ENCODE assay signal across 8 cellular contexts in the genomic region with DNA sequence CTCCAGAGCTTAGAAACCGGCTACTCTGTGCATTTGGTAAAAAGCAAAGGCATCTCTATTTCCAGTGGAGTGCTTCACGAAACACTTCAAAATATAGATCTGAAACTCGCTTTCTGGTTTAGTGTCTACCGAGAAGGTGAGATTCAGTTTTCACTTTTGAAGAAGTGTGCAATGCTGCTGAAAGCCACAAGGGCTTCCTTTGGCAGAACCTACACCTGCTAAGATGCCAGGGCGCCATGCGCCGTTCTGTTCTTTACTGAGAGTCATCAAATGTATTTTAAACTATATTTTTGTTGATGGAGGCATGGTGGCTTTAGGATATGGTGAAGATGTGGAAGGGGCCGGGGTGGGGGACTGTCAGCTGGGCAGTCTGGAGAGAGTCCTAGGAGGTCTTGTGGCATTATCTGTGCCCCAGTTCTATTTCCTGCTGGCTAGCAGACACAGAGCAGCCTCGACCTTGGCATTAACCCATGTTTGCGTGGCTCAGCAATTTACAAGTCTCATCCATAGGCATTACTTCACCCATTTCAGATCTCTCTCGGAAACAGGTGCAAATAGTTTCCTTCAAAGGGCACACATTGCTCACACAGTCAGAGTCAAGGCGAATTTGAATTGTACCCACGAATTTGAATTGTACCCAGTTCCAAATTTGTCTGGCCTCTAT.
DNase-seq lines count a peak whose midpoint lies in the region; ATAC-seq and TF ChIP-seq lines count a peak whose summit lies in the region.

No MANE protein-coding gene starts in this region.

- peak; percentile 66 for DNase-seq in GM12864 (ENCODE audit: low read depth)
- DNase-seq in stimulated activated CD4-positive, alpha-beta T cell treated with anti-CD3 and anti-CD28 coated beads, Interleukin-4, amount 100 ng/mL, for 1 hour = peak; percentile 34
- no peak for DNase-seq in NCI-H2196 treated with DMSO at 0.1 percent for 48 hours (lab: John Stamatoyannopoulos, UW; ENCODE audit: unreplicated experiment)
- DNase-seq in HuH-7 (ENCODE audit: low spot score) = no peak
- DNase-seq in NCI-H226 = no peak

- no peak overlapping the region for H3K27ac Mint-ChIP-seq in activated naive CD8-positive, alpha-beta T cell

- peak; percentile 93 for ATAC-seq in GM19372 (IDR thresholded peaks at IDR 0.05; ENCODE audit: low read depth, unreplicated experiment)
- ATAC-seq in HG03159 (IDR thresholded peaks at IDR 0.05; ENCODE audit: unreplicated experiment) = peak; percentile 95

- H3K4me1 Mint-ChIP-seq in activated naive CD8-positive, alpha-beta T cell (ENCODE audit: low read depth) = peaks cover 32% of the 10 kb centered on the region

- H3K36me3 Mint-ChIP-seq in activated naive CD8-positive, alpha-beta T cell = no peaks in the 10 kb centered on the region

- peak overlapping the region; percentile 8; the same call in 1 of the 2 replicates for H3K4me3 ChIP-seq in GM12864 (ENCODE audit: low read depth, low read length)

- no peaks in the 10 kb centered on the region for H3K9me3 Mint-ChIP-seq in activated naive CD8-positive, alpha-beta T cell (ENCODE audit: low read depth)

- H3K4me3 Mint-ChIP-seq in activated naive CD8-positive, alpha-beta T cell = peak overlapping the region; percentile 58

- H3K27me3 Mint-ChIP-seq in activated naive CD8-positive, alpha-beta T cell = peaks cover 4% of the 10 kb centered on the region

- TF ChIP-seq CTCF in GM12864 (IDR thresholded peaks at IDR 0.05; ENCODE audit: low read depth, low read length, missing control alignments) = peak; percentile 67

Comparison
In these comparisons a context has a peak if more than half of its experiments do, and no peak if none do; other contexts are left out.
1. DNase-seq: peak in GM12864 (single experiment) and stimulated activated CD4-positive, alpha-beta T cell treated with anti-CD3 and anti-CD28 coated beads, Interleukin-4, amount 100 ng/mL, for 1 hour (single experiment); none in NCI-H2196 treated with DMSO at 0.1 percent for 48 hours (single experiment), HuH-7 (single experiment) and NCI-H226 (single experiment).